In the genomic region with DNA sequence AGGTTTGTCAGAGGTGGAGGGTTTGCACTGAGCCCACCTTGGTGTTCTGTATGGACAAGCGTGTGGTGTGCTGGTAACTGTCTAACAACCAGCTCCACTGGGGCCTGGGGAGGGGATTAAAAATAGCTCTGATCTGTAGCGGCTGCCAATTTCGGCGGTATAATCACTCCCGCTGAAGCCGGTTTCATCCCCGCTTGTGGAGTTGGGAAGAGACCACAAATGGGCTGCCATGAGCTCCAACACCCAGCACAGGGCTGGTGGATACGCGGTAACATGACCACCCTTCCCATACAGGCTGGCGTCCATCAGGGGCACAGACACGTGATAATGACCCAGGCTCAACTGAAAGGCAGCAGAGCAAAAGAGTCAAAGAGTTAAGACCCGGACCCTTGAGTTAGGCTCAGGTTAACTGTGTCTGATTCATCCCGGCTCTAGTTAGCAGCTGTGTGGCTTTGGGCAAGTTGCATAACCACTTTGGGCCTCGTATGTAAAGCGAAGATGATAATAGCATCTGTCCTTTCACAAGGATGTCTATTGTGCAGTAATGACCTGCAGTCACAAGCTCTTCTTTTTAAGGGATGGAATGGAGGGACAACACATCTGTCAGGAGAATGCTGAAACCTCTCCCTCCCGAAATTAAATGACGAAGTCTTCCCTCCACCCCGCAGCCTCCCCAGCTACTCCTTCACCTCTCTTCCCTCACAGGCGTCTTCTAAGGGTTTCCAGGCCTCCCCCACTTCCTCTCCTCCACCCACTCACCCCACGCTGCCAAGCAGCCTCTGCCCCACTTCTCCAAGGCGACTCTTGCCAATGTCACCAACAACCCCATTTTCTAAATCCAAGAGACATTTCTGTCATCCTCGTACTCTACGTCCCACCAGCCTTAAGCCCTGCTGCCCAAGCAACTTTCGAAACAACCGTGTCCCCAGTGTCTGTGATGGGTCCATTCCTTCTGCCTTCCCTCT, we compare ENCODE assay signal across 13 cellular contexts.
DNase-seq lines count a peak whose midpoint lies in the region; ATAC-seq and TF ChIP-seq lines count a peak whose summit lies in the region.
"Had no signal": no experiment of that assay in that cellular context is flagged by ENCODE, and none has a peak within 500 bp of the region (broad histone marks: within the 10 kb centered on the region; RNA-seq: fewer than 3 reads in every experiment).

No MANE protein-coding gene starts in this region.

- 86 to 88% (median 87%) methylated on average over 25 of the region's 25 CpGs for WGBS in stomach, 5 donors

- peak; percentile 35 for DNase-seq in activated naive CD4-positive, alpha-beta T cell treated with anti-CD3 and anti-CD28 coated beads for 36 hours
- DNase-seq in activated naive CD4-positive, alpha-beta T cell (lab: John Stamatoyannopoulos, UW), result no peak
- DNase-seq in RPMI7951 (ENCODE audit: low read depth) (peak; percentile 43), stomach (peak; percentile 18), SHP77 (lab: John Stamatoyannopoulos, UW) (no peak)
- DNase-seq: NCI-H187; stimulated activated CD4-positive, alpha-beta T cell treated with anti-CD3 and anti-CD28 coated beads, Interleukin-1b, Interleukin-23, amount 100 ng/mL, for 48 hours; SW 1271 had no signal

- H3K4me3 ChIP-seq in stomach, result no peak overlapping the region
- H3K4me3 ChIP-seq: tibial artery had no signal

- no peaks in the 10 kb centered on the region for H3K36me3 ChIP-seq in stomach
- H3K36me3 ChIP-seq: tibial artery had no signal

- TF ChIP-seq EP300 in stomach (IDR thresholded peaks at IDR 0.05), result no peak

- no peak for ATAC-seq in HG03442 (IDR thresholded peaks at IDR 0.05; ENCODE audit: unreplicated experiment)
- no peak for ATAC-seq in GM19397 (IDR thresholded peaks at IDR 0.05; ENCODE audit: unreplicated experiment)

- CTCF ChIA-PET in activated naive CD4-positive, alpha-beta T cell treated with anti-CD3 and anti-CD28 coated beads for 36 hours (lab: Charles Lee), result interaction anchor here (0.5 to 1.2 kb wide), 4 partner anchors 38 to 138 kb away, joined by 3 read pairs; no protein-coding TSS in a partner anchor

- no peaks in the 10 kb centered on the region for H3K9me3 Mint-ChIP-seq in activated naive CD4-positive, alpha-beta T cell treated with anti-CD3 and anti-CD28 coated beads for 36 hours
- H3K9me3 Mint-ChIP-seq in dendritic cell treated with granulocyte-macrophage colony-stimulating factor and Interleukin-4, amounts not matched to agents 40 ng/mL and 50 ng/mL, for 4 days, result no peaks in the 10 kb centered on the region
- H3K9me3 Mint-ChIP-seq: nephron had no signal

- intact Hi-C loops in activated naive CD4-positive, alpha-beta T cell treated with anti-CD3 and anti-CD28 coated beads for 36 hours (cut with micrococcal nuclease), result loop anchor here (10.0 kb wide), 5 partner anchors 258 to 1672 kb away; a partner anchor contains a TSS
- intact Hi-C loops in dendritic cell treated with granulocyte-macrophage colony-stimulating factor and Interleukin-4, amounts not matched to agents 40 ng/mL and 50 ng/mL, for 4 days (cut with micrococcal nuclease), result loop anchor here (2.0 to 5.0 kb wide), 2 partner anchors 36 to 136 kb away; a partner anchor contains a TSS
- intact Hi-C loops in stomach (cut with DNase I; ENCODE audit: low total_unique reads), result no loop called here

- no peak overlapping the region for H3K4me3 Mint-ChIP-seq in activated naive CD4-positive, alpha-beta T cell treated with anti-CD3 and anti-CD28 coated beads for 36 hours
- no peak overlapping the region for H3K4me3 Mint-ChIP-seq in dendritic cell treated with granulocyte-macrophage colony-stimulating factor and Interleukin-4, amounts not matched to agents 40 ng/mL and 50 ng/mL, for 4 days
- H3K4me3 Mint-ChIP-seq: nephron had no signal

- H3K27ac Mint-ChIP-seq in activated naive CD4-positive, alpha-beta T cell treated with anti-CD3 and anti-CD28 coated beads for 36 hours, result peak overlapping the region; percentile 50
- H3K27ac Mint-ChIP-seq in dendritic cell treated with granulocyte-macrophage colony-stimulating factor and Interleukin-4, amounts not matched to agents 40 ng/mL and 50 ng/mL, for 4 days, result peak overlapping the region; percentile 61

- TF ChIP-seq CTCF in stomach (IDR thresholded peaks at IDR 0.05), result no peak

- no peaks in the 10 kb centered on the region for H3K36me3 Mint-ChIP-seq in activated naive CD4-positive, alpha-beta T cell treated with anti-CD3 and anti-CD28 coated beads for 36 hours (ENCODE audit: low read depth)
- H3K36me3 Mint-ChIP-seq in dendritic cell treated with granulocyte-macrophage colony-stimulating factor and Interleukin-4, amounts not matched to agents 40 ng/mL and 50 ng/mL, for 4 days (ENCODE audit: low read depth), result no peaks in the 10 kb centered on the region

- H3K27me3 ChIP-seq in stomach, result no peaks in the 10 kb centered on the region
- H3K27me3 ChIP-seq: tibial artery had no signal

- H3K9me3 ChIP-seq in stomach, result no peaks in the 10 kb centered on the region
- H3K9me3 ChIP-seq: tibial artery had no signal

- no peak for TF ChIP-seq POLR2A in stomach (IDR thresholded peaks at IDR 0.05)

- peaks cover 4 to 28% (median 14%) of the 10 kb centered on the region in 4 donors for H3K4me1 ChIP-seq in stomach

- H3K27ac ChIP-seq in stomach, result no peak overlapping the region
- H3K27ac ChIP-seq: tibial artery had no signal

- H3K27me3 Mint-ChIP-seq in activated naive CD4-positive, alpha-beta T cell treated with anti-CD3 and anti-CD28 coated beads for 36 hours (ENCODE audit: low read depth), result no peaks in the 10 kb centered on the region
- peaks cover 8% of the 10 kb centered on the region for H3K27me3 Mint-ChIP-seq in dendritic cell treated with granulocyte-macrophage colony-stimulating factor and Interleukin-4, amounts not matched to agents 40 ng/mL and 50 ng/mL, for 4 days

- H3K4me1 Mint-ChIP-seq in activated naive CD4-positive, alpha-beta T cell treated with anti-CD3 and anti-CD28 coated beads for 36 hours (ENCODE audit: low read depth), result peaks cover 54% of the 10 kb centered on the region
- peaks cover 78% of the 10 kb centered on the region for H3K4me1 Mint-ChIP-seq in dendritic cell treated with granulocyte-macrophage colony-stimulating factor and Interleukin-4, amounts not matched to agents 40 ng/mL and 50 ng/mL, for 4 days (ENCODE audit: low read depth)

Comparison
In these comparisons a context has a peak if more than half of its experiments do, and no peak if none do; other contexts are left out.
1. DNase-seq: peak in activated naive CD4-positive, alpha-beta T cell treated with anti-CD3 and anti-CD28 coated beads for 36 hours (single experiment), RPMI7951 (single experiment) and stomach (single experiment); none in activated naive CD4-positive, alpha-beta T cell (0 of 4) and SHP77 (0 of 2).